15 cellular contexts compared by ENCODE assay signal in the genomic region with DNA sequence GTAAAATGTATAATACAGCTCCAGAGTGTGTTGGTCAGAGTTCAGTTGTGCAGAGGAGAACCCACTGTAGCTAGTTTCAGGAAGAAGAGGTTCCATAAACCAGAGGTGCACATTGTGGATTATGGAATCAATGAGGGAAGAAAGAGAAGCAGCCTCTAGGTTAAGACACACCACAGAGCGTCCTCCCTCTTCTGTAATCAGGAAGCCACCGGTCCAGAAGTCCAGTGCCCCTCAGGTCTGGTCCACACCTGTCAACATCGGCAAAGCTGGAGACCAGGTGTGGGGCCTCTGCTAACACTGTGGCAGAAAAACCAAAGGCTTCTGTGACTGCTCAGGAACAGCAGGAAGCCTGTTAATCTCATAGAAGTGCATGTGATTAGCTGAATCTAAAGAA. TPM values are rescaled to one million over a fixed set of nuclear protein-coding genes. Genes with fewer than 3 reads are reported as not detected.
DNase-seq lines count a peak whose midpoint lies in the region; ATAC-seq and TF ChIP-seq lines count a peak whose summit lies in the region.
"Had no signal": no experiment of that assay in that cellular context is flagged by ENCODE, and none has a peak within 500 bp of the region (broad histone marks: within the 10 kb centered on the region; RNA-seq: fewer than 3 reads in every experiment).

No MANE protein-coding gene starts in this region.

- H3K4me3 ChIP-seq in HEK293 (ENCODE audit: low read depth, low read length) (no peak overlapping the region), right lobe of liver (no peak overlapping the region), spleen (peak overlapping the region in 1 of 8 donors; percentile 55)

- ATAC-seq in right lobe of liver (no peak), HG03139 (IDR thresholded peaks at IDR 0.05; ENCODE audit: unreplicated experiment) (no peak)
- ATAC-seq: activated CD8-positive, alpha-beta T cell treated with anti-CD3 and anti-CD28 coated beads for 36 hours had no signal

- peaks cover 0 to 22% of the 10 kb centered on the region in 2 experiments; a peak in 2 of 3 replicates for H3K36me3 ChIP-seq in HEK293 (ENCODE audit: control insufficient read depth in 2 of 2, insufficient read depth in 1 of 2, low read length in 2 of 2)
- H3K36me3 ChIP-seq in right lobe of liver = no peaks in the 10 kb centered on the region
- peaks cover 0 to 88% (median 13%) of the 10 kb centered on the region in 6 donors for H3K36me3 ChIP-seq in spleen

- WGBS in right lobe of liver (ENCODE audit: insufficient coverage, low coverage, low lambda C conversion rate, missing lambda C conversion rate) = 14% methylated on average over 2 of the region's 3 CpGs
- 27 to 44% (median 35%) methylated on average over 3 of the region's 3 CpGs for WGBS in spleen, 5 donors

- H3K27ac Mint-ChIP-seq in activated naive CD8-positive, alpha-beta T cell treated with anti-CD3 and anti-CD28 coated beads for 36 hours = peak overlapping the region; percentile 35
- no peak overlapping the region for H3K27ac Mint-ChIP-seq in Calu3 (ENCODE audit: unreplicated experiment)
- H3K27ac Mint-ChIP-seq: activated CD8-positive, alpha-beta T cell treated with anti-CD3 and anti-CD28 coated beads for 36 hours had no signal

- H3K4me1 ChIP-seq in HEK293 (ENCODE audit: control insufficient read depth, insufficient read depth, low read length) (peaks cover 22% of the 10 kb centered on the region), right lobe of liver (peaks cover 0 to 32% (median 8%) of the 10 kb centered on the region in 4 donors), spleen (peaks cover 27 to 77% (median 48%) of the 10 kb centered on the region in 6 donors)

- H3K27ac ChIP-seq in HEK293 (ENCODE audit: extremely low read depth, low read depth, low read length) (peak overlapping the region; percentile 83), right lobe of liver (peak overlapping the region; percentile 48 to 61 (median 52)), spleen (peak overlapping the region in 7 of 8 donors; percentile 78 to 90 (median 86))
- H3K27ac ChIP-seq: epithelial cell of prostate had no signal

- POLR2A ChIA-PET in HEK293 (lab: Yijun Ruan, JAX) = interaction anchor here (1.0 to 3.9 kb wide), 6 partner anchors 15 to 251 kb away, joined by 3 to 26 read pairs (median 4); a partner anchor contains a TSS

- TF ChIP-seq POLR2A in right lobe of liver (IDR thresholded peaks at IDR 0.05) (no peak), spleen (IDR thresholded peaks at IDR 0.05) (no peak)

- H3K9me3 ChIP-seq in HEK293 (ENCODE audit: control insufficient read depth, insufficient read depth, low read depth, low read length) = no peaks in the 10 kb centered on the region
- H3K9me3 ChIP-seq in right lobe of liver = no peaks in the 10 kb centered on the region
- no peaks in the 10 kb centered on the region for H3K9me3 ChIP-seq in spleen

- no peaks in the 10 kb centered on the region for H3K36me3 Mint-ChIP-seq in activated naive CD8-positive, alpha-beta T cell treated with anti-CD3 and anti-CD28 coated beads for 36 hours
- peaks cover 5% of the 10 kb centered on the region for H3K36me3 Mint-ChIP-seq in Calu3 (ENCODE audit: insufficient read depth, unreplicated experiment)

- H3K27me3 Mint-ChIP-seq in activated naive CD8-positive, alpha-beta T cell treated with anti-CD3 and anti-CD28 coated beads for 36 hours = no peaks in the 10 kb centered on the region
- H3K27me3 Mint-ChIP-seq in Calu3 (ENCODE audit: unreplicated experiment) = no peaks in the 10 kb centered on the region
- H3K27me3 Mint-ChIP-seq: activated CD8-positive, alpha-beta T cell treated with anti-CD3 and anti-CD28 coated beads for 36 hours had no signal

- H3K27me3 ChIP-seq in right lobe of liver = no peaks in the 10 kb centered on the region
- no peaks in the 10 kb centered on the region for H3K27me3 ChIP-seq in spleen (replicated peaks in 1 of 7)

- no peak for TF ChIP-seq CTCF in HEK293 (tag by site-specific recombination; IDR thresholded peaks at IDR 0.05)
- TF ChIP-seq CTCF in right lobe of liver (IDR thresholded peaks at IDR 0.05) = no peak
- no peak for TF ChIP-seq CTCF in spleen (IDR thresholded peaks at IDR 0.05 in 8 of 11, conservative IDR thresholded peaks at IDR 0.05 in 3 of 11)
- no peak for TF ChIP-seq CTCF in Calu3 (IDR thresholded peaks at IDR 0.05; ENCODE audit: unreplicated experiment)
- TF ChIP-seq CTCF in GM13976 (IDR thresholded peaks at IDR 0.05; ENCODE audit: borderline replicate concordance, control extremely low read depth, extremely low read depth, insufficient read depth, missing control alignments) = no peak

- intact Hi-C loops in right lobe of liver (cut with DNase I) (no loop called here), spleen (cut with DNase I; ENCODE audit: low total_unique reads) (no loop called here), Calu3 (cut with micrococcal nuclease; ENCODE audit: unreplicated experiment) (loop anchor here (10.0 kb wide), 1 partner anchor 52 kb away; a partner anchor contains a TSS)

- H3K9me3 Mint-ChIP-seq in activated naive CD8-positive, alpha-beta T cell treated with anti-CD3 and anti-CD28 coated beads for 36 hours = no peaks in the 10 kb centered on the region
- no peaks in the 10 kb centered on the region for H3K9me3 Mint-ChIP-seq in Calu3 (ENCODE audit: low read depth, unreplicated experiment)
- H3K9me3 Mint-ChIP-seq: activated CD8-positive, alpha-beta T cell treated with anti-CD3 and anti-CD28 coated beads for 36 hours had no signal

- CTCF ChIA-PET in HEK293 (lab: Yijun Ruan, JAX) = interaction anchor here (0.6 to 3.9 kb wide), 12 partner anchors 9 to 251 kb away, joined by 3 to 27 read pairs (median 3); no protein-coding TSS in a partner anchor
- CTCF ChIA-PET in Calu3 (lab: Charles Lee) = interaction anchor here (1.4 kb wide), 1 partner anchor 11 kb away, joined by 6 read pairs; no protein-coding TSS in a partner anchor

- in situ Hi-C loops in GM13976 (cut with MboI; ENCODE audit: low sequenced_read_pairs, unreplicated experiment) = no loop called here

- DNase-seq in activated naive CD8-positive, alpha-beta T cell treated with anti-CD3 and anti-CD28 coated beads for 36 hours = no peak
- DNase-seq in right lobe of liver (no peak), spleen (no peak), Calu3 (no peak), GM13976 (ENCODE audit: low spot score) (no peak)
- DNase-seq: activated CD8-positive, alpha-beta T cell treated with anti-CD3 and anti-CD28 coated beads for 36 hours; activated gamma-delta T cell; central memory CD4-positive, alpha-beta T cell; H7; NCI-H1694 treated with DMSO at 0.1 percent for 48 hours; stimulated activated CD4-positive, alpha-beta T cell treated with anti-CD3 and anti-CD28 coated beads, Interleukin-2, amount 100 ng/mL, for 48 hours; T-helper 9 cell had no signal

- H3K4me1 Mint-ChIP-seq in activated naive CD8-positive, alpha-beta T cell treated with anti-CD3 and anti-CD28 coated beads for 36 hours = peaks cover 30% of the 10 kb centered on the region
- peaks cover 22% of the 10 kb centered on the region for H3K4me1 Mint-ChIP-seq in Calu3 (ENCODE audit: low read depth, unreplicated experiment)

- H3K4me3 Mint-ChIP-seq in activated naive CD8-positive, alpha-beta T cell treated with anti-CD3 and anti-CD28 coated beads for 36 hours = no peak overlapping the region
- H3K4me3 Mint-ChIP-seq in Calu3 (ENCODE audit: low read depth, unreplicated experiment) = no peak overlapping the region
- H3K4me3 Mint-ChIP-seq: activated CD8-positive, alpha-beta T cell treated with anti-CD3 and anti-CD28 coated beads for 36 hours had no signal

- BruUV-seq in Calu3 (replicated peaks; lab: Mats Ljungman, UMichigan) = no TSS peak

TF ChIP-seq in HEK293, 187 proteins besides CTCF, POLR2A, EP300 and RAD21:
- TF ChIP-seq TCF7L2 (IDR thresholded peaks at IDR 0.05; ENCODE audit: borderline replicate concordance, low read depth, low read length) = no peak
TF ChIP-seq in HEK293: peak in this region for 0.

RNA-seq across cellular contexts. Expression of a gene that starts 23.4 kb away (rescaled TPM):
- 100 to 1,000 TPM; 173 to 179 TPM for total RNA-seq in activated naive CD8-positive, alpha-beta T cell treated with anti-CD3 and anti-CD28 coated beads for 36 hours
- total RNA-seq in right lobe of liver (1 to 10 TPM; 2.8 to 9.4 (median 5.2) TPM), spleen (100 to 1,000 TPM; 211 to 381 (median 249) TPM), Calu3 (2022) (5.0 and 8.0 TPM in 2 replicates)
- 100 to 1,000 TPM; 414 to 554 (median 480) TPM for polyA plus RNA-seq in spleen

RNA-seq across cellular contexts. Expression of a gene that starts 54.3 kb away (rescaled TPM):
- 10 to 100 TPM; 20.1 to 20.8 TPM for total RNA-seq in activated naive CD8-positive, alpha-beta T cell treated with anti-CD3 and anti-CD28 coated beads for 36 hours
- total RNA-seq in right lobe of liver (10 to 100 TPM; 10.6 to 15.8 (median 13.0) TPM), spleen (100 to 1,000 TPM in 2 of 7 donors, 10 to 100 TPM in 5; 69.9 to 125 (median 94.9) TPM), Calu3 (2022) (10.0 and 11.4 TPM in 2 replicates)
- polyA plus RNA-seq in spleen = 10 to 100 TPM; 12.2 to 34.1 (median 17.3) TPM

Comparison
In these comparisons a context has a peak if more than half of its experiments do, and no peak if none do; other contexts are left out.
1. RNA of a gene that starts 23.4 kb away (total RNA-seq): 211 to 381 TPM in spleen and 173 to 179 TPM in activated naive CD8-positive, alpha-beta T cell treated with anti-CD3 and anti-CD28 coated beads for 36 hours; 5.0 to 8.0 TPM in Calu3 and 2.8 to 9.4 TPM in right lobe of liver; every median in the first group is over 10 times any median in the second.
2. Peak in every context shown above with its lines, with median percentiles within 50 percentile points of each other: H3K27ac ChIP-seq.